16 cellular contexts compared by ENCODE assay signal in the genomic region with DNA sequence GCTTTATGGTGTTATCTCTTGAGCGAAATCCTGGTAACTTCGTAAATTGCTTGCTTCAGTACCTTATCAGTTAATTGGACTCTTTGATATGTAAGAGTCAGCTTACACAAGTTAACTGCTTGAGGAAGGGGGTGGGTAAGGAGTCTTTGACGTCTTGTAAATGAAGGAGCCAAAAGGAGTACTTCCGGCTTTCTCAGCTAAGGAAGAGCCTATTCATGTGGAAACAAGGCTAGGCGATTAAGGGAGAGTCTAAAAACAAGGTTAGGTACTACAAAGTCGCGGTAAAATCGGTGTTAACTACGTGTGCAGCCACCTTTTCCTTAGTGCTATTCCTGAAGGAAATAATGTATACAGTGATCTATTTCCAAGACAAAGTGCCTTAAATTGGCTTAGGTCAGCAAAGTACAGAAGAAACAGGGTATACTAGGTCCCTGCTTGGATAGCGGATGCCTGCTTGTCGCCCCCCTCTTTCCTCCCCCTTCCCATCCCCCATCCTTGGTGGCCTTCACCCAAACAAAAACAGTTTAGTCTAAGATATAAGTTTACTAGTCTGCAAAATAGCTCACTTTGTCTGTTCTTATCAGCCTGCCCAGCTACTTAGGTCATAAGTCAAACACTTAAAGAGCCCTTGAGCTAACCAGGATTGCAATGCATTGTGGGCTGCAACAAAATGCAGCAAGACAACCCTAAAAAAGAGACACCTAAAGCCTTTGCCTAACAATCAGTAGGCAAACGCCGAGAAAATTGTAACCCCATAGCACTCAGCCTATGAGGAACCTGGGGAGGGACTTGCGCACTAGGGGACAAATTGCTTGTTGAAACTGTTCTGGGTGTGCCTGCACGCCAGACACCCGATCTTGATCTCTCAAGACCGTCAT.
DNase-seq lines count a peak whose midpoint lies in the region; ATAC-seq and TF ChIP-seq lines count a peak whose summit lies in the region.
"Had no signal": no experiment of that assay in that cellular context is flagged by ENCODE, and none has a peak within 500 bp of the region (broad histone marks: within the 10 kb centered on the region; RNA-seq: fewer than 3 reads in every experiment).

No MANE protein-coding gene starts in this region.

- TF ChIP-seq CTCF in neural progenitor cell (IDR thresholded peaks at IDR 0.05), result no peak

- peaks cover 84% of the 10 kb centered on the region for H3K27me3 Mint-ChIP-seq in activated naive CD4-positive, alpha-beta T cell treated with anti-CD3 and anti-CD28 coated beads, Interleukin-2, amount 50 U/mL, for 24 hours
- H3K27me3 Mint-ChIP-seq in neural progenitor cell (ENCODE audit: insufficient read depth, low read depth), result peaks cover 99% of the 10 kb centered on the region

- ATAC-seq in GM19463 (IDR thresholded peaks at IDR 0.05; ENCODE audit: unreplicated experiment), result no peak
- ATAC-seq in HG03139 (IDR thresholded peaks at IDR 0.05; ENCODE audit: unreplicated experiment), result no peak
- ATAC-seq: foreskin keratinocyte had no signal

- no peak overlapping the region for H2AFZ ChIP-seq in neural progenitor cell (replicated peaks)

- peak overlapping the region; percentile 63 for H3K4me2 ChIP-seq in neural progenitor cell

- WGBS in ectodermal cell, 2 experiments, result 1% methylated on average over 17 of the region's 17 CpGs

- H3K9me3 ChIP-seq in ectodermal cell (ENCODE audit: control insufficient read depth, low read length) (no peaks in the 10 kb centered on the region), neural progenitor cell (ENCODE audit: low read depth) (no peaks in the 10 kb centered on the region)
- H3K9me3 ChIP-seq: SJCRH30 had no signal

- peaks cover 76% of the 10 kb centered on the region for H4K20me1 ChIP-seq in neural progenitor cell (ENCODE audit: low read depth)

- no peak overlapping the region for H3K9ac ChIP-seq in neural progenitor cell

- H3K27ac ChIP-seq in ectodermal cell (ENCODE audit: insufficient read depth, low read depth, low read length, poor library complexity, severe bottlenecking) (no peak overlapping the region), neural progenitor cell (no peak overlapping the region)
- H3K27ac ChIP-seq: foreskin keratinocyte, SJCRH30 had no signal

- H3K27ac Mint-ChIP-seq in activated naive CD4-positive, alpha-beta T cell treated with anti-CD3 and anti-CD28 coated beads, Interleukin-2, amount 50 U/mL, for 24 hours, result peak overlapping the region; percentile 74
- H3K27ac Mint-ChIP-seq in neural progenitor cell, result no peak overlapping the region

- peaks cover 15% of the 10 kb centered on the region for H3K9me3 Mint-ChIP-seq in activated naive CD4-positive, alpha-beta T cell treated with anti-CD3 and anti-CD28 coated beads, Interleukin-2, amount 50 U/mL, for 24 hours
- peaks cover 19% of the 10 kb centered on the region for H3K9me3 Mint-ChIP-seq in neural progenitor cell

- H3K36me3 ChIP-seq in ectodermal cell (ENCODE audit: control insufficient read depth, insufficient read depth, low read length) (no peaks in the 10 kb centered on the region), neural progenitor cell (no peaks in the 10 kb centered on the region)
- H3K36me3 ChIP-seq: SJCRH30 had no signal

- H3K36me3 Mint-ChIP-seq in activated naive CD4-positive, alpha-beta T cell treated with anti-CD3 and anti-CD28 coated beads, Interleukin-2, amount 50 U/mL, for 24 hours, result peaks cover 18% of the 10 kb centered on the region
- H3K36me3 Mint-ChIP-seq in neural progenitor cell, result no peaks in the 10 kb centered on the region

- peaks cover 98% of the 10 kb centered on the region for H3K27me3 ChIP-seq in ectodermal cell (ENCODE audit: control insufficient read depth, insufficient read depth, low read length, poor library complexity, severe bottlenecking)
- peaks cover 100% of the 10 kb centered on the region for H3K27me3 ChIP-seq in neural progenitor cell
- H3K27me3 ChIP-seq: SJCRH30 had no signal

- H3K4me1 ChIP-seq in ectodermal cell (ENCODE audit: control insufficient read depth, insufficient read depth, low read length) (peaks cover 6% of the 10 kb centered on the region), neural progenitor cell (peaks cover 33% of the 10 kb centered on the region)
- H3K4me1 ChIP-seq: foreskin keratinocyte, SJCRH30 had no signal

- H3K4me3 ChIP-seq in ectodermal cell (ENCODE audit: insufficient read depth, low read depth, low read length), result peak overlapping the region; percentile 21
- H3K4me3 ChIP-seq in neural progenitor cell, result peak overlapping the region; percentile 34
- H3K4me3 ChIP-seq: SJCRH30 had no signal

- DNase-seq in activated naive CD4-positive, alpha-beta T cell (lab: John Stamatoyannopoulos, UW), result no peak
- DNase-seq in NCI-H748 treated with DMSO at 0.1 percent for 48 hours (lab: John Stamatoyannopoulos, UW) (peak; percentile 49), neural progenitor cell (ENCODE audit: low spot score) (peak; percentile 79), NCI-H2196 (lab: John Stamatoyannopoulos, UW; ENCODE audit: unreplicated experiment) (no peak)
- DNase-seq: activated CD4-positive, CD25-positive, alpha-beta regulatory T cell treated with anti-CD3 and anti-CD28 coated beads, Interleukin-2, amount 50 U/mL, for 72 hours; activated T-cell treated with anti-CD3 and anti-CD28 coated beads, Interleukin-2, amount 50 U/mL, for 48 hours; effector CD8-positive, alpha-beta T cell; foreskin keratinocyte; NCI-H146; NCI-H69; SJCRH30; stimulated activated CD8-positive, alpha-beta memory T cell treated with anti-CD3 and anti-CD28 coated beads, Interleukin-4, amount 100 ng/mL, for 48 hours had no signal

- H3K79me2 ChIP-seq in neural progenitor cell (ENCODE audit: low read depth), result no peaks in the 10 kb centered on the region

- H3K4me1 Mint-ChIP-seq in activated naive CD4-positive, alpha-beta T cell treated with anti-CD3 and anti-CD28 coated beads, Interleukin-2, amount 50 U/mL, for 24 hours, result peaks cover 7% of the 10 kb centered on the region
- no peaks in the 10 kb centered on the region for H3K4me1 Mint-ChIP-seq in neural progenitor cell

- peaks cover 37% of the 10 kb centered on the region for H3F3A ChIP-seq in neural progenitor cell (ENCODE audit: low read depth)

- no peak overlapping the region for H3K4me3 Mint-ChIP-seq in activated naive CD4-positive, alpha-beta T cell treated with anti-CD3 and anti-CD28 coated beads, Interleukin-2, amount 50 U/mL, for 24 hours
- H3K4me3 Mint-ChIP-seq in neural progenitor cell, result no peak overlapping the region

Comparison
In these comparisons a context has a peak if more than half of its experiments do, and no peak if none do; other contexts are left out.
1. DNase-seq: peak in NCI-H748 treated with DMSO at 0.1 percent for 48 hours (single experiment) and neural progenitor cell (single experiment); none in activated naive CD4-positive, alpha-beta T cell (0 of 4) and NCI-H2196 (single experiment).